In the genomic region with DNA sequence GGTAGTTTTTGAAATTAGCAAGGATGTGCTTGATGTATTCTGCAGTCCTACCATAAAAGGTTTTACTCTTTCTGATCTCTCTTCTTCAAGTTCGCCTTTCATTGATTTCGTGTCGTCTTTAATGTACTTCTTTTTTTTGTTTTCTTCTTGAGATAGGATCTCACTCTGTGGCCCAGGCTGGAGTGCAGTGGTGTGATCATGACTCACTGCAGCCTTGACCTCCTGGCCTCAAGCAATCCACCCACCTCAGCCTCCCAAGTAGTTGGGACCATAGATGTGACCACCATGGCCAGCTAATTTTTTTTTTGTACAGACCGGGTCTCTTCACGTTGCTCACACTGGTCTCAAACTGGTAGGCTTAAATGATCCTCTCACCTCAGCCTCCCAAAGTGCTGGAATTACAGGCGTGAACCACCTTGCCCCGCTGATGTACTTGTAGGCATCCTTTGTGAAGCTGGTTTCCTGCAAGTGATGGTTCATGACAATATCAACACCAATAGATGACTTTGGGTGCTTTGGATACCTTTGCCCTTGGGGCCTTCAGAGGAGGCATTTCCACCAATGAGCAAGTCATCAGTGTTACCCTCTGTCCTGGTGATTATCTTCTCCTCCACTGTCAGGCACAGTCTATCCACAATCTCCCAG, we compare ENCODE assay signal across 1 cellular context.
TF ChIP-seq lines count a peak whose summit lies in the region.

No MANE protein-coding gene starts in this region.

TF ChIP-seq in endothelial cell of umbilical vein, 7 proteins besides CTCF, POLR2A, EP300 and RAD21 (continued from another document):
- no peak for TF ChIP-seq EZH2 (IDR thresholded peaks at IDR 0.05; ENCODE audit: borderline replicate concordance, low read depth, low read length, severe bottlenecking)
- no peak for TF ChIP-seq POLR2AphosphoS5 (IDR thresholded peaks at IDR 0.05; ENCODE audit: insufficient read depth, low read depth, low read length)
- no peak for TF ChIP-seq JUN (IDR thresholded peaks at IDR 0.05; ENCODE audit: borderline replicate concordance, insufficient read depth, insufficient read length, low read depth)
- TF ChIP-seq MYC (IDR thresholded peaks at IDR 0.05; ENCODE audit: low read depth, low read length), result no peak
- TF ChIP-seq MAX (IDR thresholded peaks at IDR 0.05; ENCODE audit: insufficient read depth, insufficient read length), result no peak
